26 cellular contexts compared by ENCODE assay signal in genomic region chr2:83991992-83992391, GRCh38.
A peak's percentile ranks its signal among the peaks of the same experiment; 100 is the strongest.
DNase-seq lines count a peak whose midpoint lies in the region; ATAC-seq and TF ChIP-seq lines count a peak whose summit lies in the region.
"Had no signal": no experiment of that assay in that cellular context is flagged by ENCODE, and none has a peak within 500 bp of the region (broad histone marks: within the 10 kb centered on the region; RNA-seq: fewer than 3 reads in every experiment).

No MANE protein-coding gene starts in this region.

- no peak for TF ChIP-seq CTCF in osteocyte (IDR thresholded peaks at IDR 0.05)

- H3K36me3 Mint-ChIP-seq in T-helper 17 cell (ENCODE audit: low read depth) (no peaks in the 10 kb centered on the region), osteocyte (ENCODE audit: unreplicated experiment) (no peaks in the 10 kb centered on the region)
- H3K36me3 Mint-ChIP-seq: CD14-positive monocyte had no signal

- DNase-seq in GM04504 (ENCODE audit: low read depth) (peak; percentile 4), NCI-H460 (ENCODE audit: extremely low read depth, low read depth) (peak; percentile 6), astrocyte of the hippocampus (ENCODE audit: low read depth, low spot score) (peak; percentile 62), myocyte (ENCODE audit: low read depth) (peak; percentile 3), DMS79 (lab: John Stamatoyannopoulos, UW) (no peak), T-helper 17 cell (no peak), osteocyte (ENCODE audit: extremely low spot score, unreplicated experiment) (no peak), RPMI8226 (no peak)
- DNase-seq: activated CD4-positive, alpha-beta T cell treated with anti-CD3 and anti-CD28 coated beads, Interleukin-2, amount 50 U/mL, for 4 hours; activated CD4-positive, CD25-positive, alpha-beta regulatory T cell; activated naive CD4-positive, alpha-beta T cell treated with anti-CD3 and anti-CD28 coated beads for 36 hours; amniotic stem cell; colonic mucosa; effector memory CD4-positive, alpha-beta T cell; heart right ventricle; Karpas-422; left colon; mesenchymal stem cell; NCI-H146; NCI-H510A; Right ventricle myocardium superior; stimulated activated CD4-positive, alpha-beta T cell treated with anti-CD3 and anti-CD28 coated beads, Interleukin-15, amount 100 ng/mL, for 24 hours; stimulated activated naive CD4-positive, alpha-beta T cell treated with Interleukin-2 at 50 U/mL for 16 hours; uterus had no signal

- H3K27ac Mint-ChIP-seq in T-helper 17 cell = no peak overlapping the region
- H3K27ac Mint-ChIP-seq in osteocyte (ENCODE audit: unreplicated experiment) = no peak overlapping the region
- H3K27ac Mint-ChIP-seq: activated naive CD4-positive, alpha-beta T cell treated with anti-CD3 and anti-CD28 coated beads for 36 hours; CD14-positive monocyte had no signal

- H3K4me1 Mint-ChIP-seq in T-helper 17 cell (no peaks in the 10 kb centered on the region), osteocyte (ENCODE audit: unreplicated experiment) (no peaks in the 10 kb centered on the region)
- H3K4me1 Mint-ChIP-seq: CD14-positive monocyte had no signal

- H3K4me3 Mint-ChIP-seq in T-helper 17 cell (no peak overlapping the region), osteocyte (ENCODE audit: unreplicated experiment) (no peak overlapping the region)
- H3K4me3 Mint-ChIP-seq: activated naive CD4-positive, alpha-beta T cell treated with anti-CD3 and anti-CD28 coated beads for 36 hours; CD14-positive monocyte had no signal

- H3K27me3 Mint-ChIP-seq in T-helper 17 cell (peaks cover 34% of the 10 kb centered on the region), osteocyte (ENCODE audit: unreplicated experiment) (no peaks in the 10 kb centered on the region)

- H3K9me3 ChIP-seq in T-helper 17 cell (ENCODE audit: control insufficient read depth, low read length, poor library complexity, severe bottlenecking) = no peaks in the 10 kb centered on the region
- H3K9me3 ChIP-seq: colonic mucosa, prostate gland, uterus had no signal

- peaks cover 7% of the 10 kb centered on the region for H3K9me3 Mint-ChIP-seq in osteocyte (ENCODE audit: unreplicated experiment)

- no peak for ATAC-seq in T-helper 17 cell
- ATAC-seq: heart right ventricle, left colon had no signal

Comparison
In these comparisons a context has a peak if more than half of its experiments do, and no peak if none do; other contexts are left out.
1. DNase-seq: peak in GM04504 (single experiment), NCI-H460 (single experiment), astrocyte of the hippocampus (single experiment) and myocyte (single experiment); none in DMS79 (single experiment), T-helper 17 cell (0 of 3), osteocyte (single experiment) and RPMI8226 (single experiment).